ENCODE assay signal across 15 cellular contexts in the genomic region with DNA sequence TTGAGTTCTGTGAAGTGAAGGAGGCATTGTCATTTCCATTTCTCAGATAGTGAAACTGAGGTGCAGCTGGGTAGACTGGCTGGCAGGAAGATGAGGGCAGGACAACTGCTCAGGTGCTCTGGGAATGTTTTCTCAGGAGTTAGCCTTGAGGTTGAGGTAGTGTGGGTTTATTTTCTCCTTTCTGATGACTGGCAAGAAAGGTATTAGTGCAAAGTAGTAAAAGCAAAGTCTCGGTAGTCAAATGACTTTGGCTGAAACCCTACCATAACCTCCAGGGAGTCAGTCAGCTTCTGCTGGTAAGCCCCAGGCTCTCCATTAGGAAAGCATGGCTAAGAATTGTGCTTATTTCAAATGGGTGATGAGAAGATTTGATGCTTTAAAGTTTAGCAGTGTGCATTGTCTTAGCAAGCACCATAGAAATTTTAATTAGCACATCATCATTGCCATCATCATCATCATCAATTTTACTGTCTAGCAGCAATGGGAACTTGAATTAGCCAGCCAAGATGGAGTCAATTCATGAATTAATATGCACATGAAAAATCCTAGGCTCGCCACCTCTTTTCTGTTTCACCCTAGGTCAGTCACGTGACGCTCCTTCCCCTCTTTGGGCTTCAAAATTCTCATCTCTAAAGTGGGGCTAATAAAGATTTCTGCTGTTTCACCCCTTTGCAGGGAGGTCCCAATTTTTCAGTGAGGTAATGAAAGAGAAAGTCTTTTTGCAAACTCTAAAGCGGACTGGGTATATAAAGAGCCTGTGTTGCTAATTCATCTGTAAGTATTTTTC. TPM values are rescaled to one million over a fixed set of nuclear protein-coding genes. Genes with fewer than 3 reads are reported as not detected.
DNase-seq lines count a peak whose midpoint lies in the region; ATAC-seq and TF ChIP-seq lines count a peak whose summit lies in the region.
"Had no signal": no experiment of that assay in that cellular context is flagged by ENCODE, and none has a peak within 500 bp of the region (broad histone marks: within the 10 kb centered on the region; RNA-seq: fewer than 3 reads in every experiment).

No MANE protein-coding gene starts in this region.

- no TSS peak for BruUV-seq in mammary epithelial cell (replicated peaks; lab: Mats Ljungman, UMichigan)

- peaks cover 7% of the 10 kb centered on the region for H3F3A ChIP-seq in smooth muscle cell (ENCODE audit: low read depth)

- 91% methylated on average over 5 of the region's 5 CpGs for whole genome bisulfite sequencing in mammary epithelial cell (ENCODE audit: low coverage, missing lambda C conversion rate)
- 90% methylated on average over 5 of the region's 5 CpGs for WGBS in smooth muscle cell (ENCODE audit: low lambda C conversion rate)
- 87% methylated on average over 5 of the region's 5 CpGs for WGBS in right cardiac atrium

- intact Hi-C loops in mammary epithelial cell (cut with micrococcal nuclease) (no loop called here), breast epithelium (cut with DNase I; ENCODE audit: low total_unique reads) (no loop called here), right cardiac atrium (cut with DNase I) (no loop called here)

- H3K4me3 ChIP-seq in mammary epithelial cell (replicated peaks in 1 of 3; ENCODE audit: insufficient read depth in 1 of 3, low read depth in 2 of 3, low read length in 3 of 3): no peak overlapping the region
- no peak overlapping the region for H3K4me3 ChIP-seq in breast epithelium
- H3K4me3 ChIP-seq in RWPE2 (ENCODE audit: severe bottlenecking): no peak overlapping the region
- H3K4me3 ChIP-seq in smooth muscle cell: no peak overlapping the region
- no peak overlapping the region for H3K4me3 ChIP-seq in right cardiac atrium (ENCODE audit: low read length)
- H3K4me3 ChIP-seq: BLaER1 treated with 17β-estradiol and CSF1 and Interleukin-3, amounts not matched to agents 10 nM and 100 nM had no signal

- TF ChIP-seq CTCF in mammary epithelial cell (conservative IDR thresholded peaks at IDR 0.05 in 1 of 2, IDR thresholded peaks at IDR 0.05 in 1 of 2; ENCODE audit: extremely low read depth in 1 of 2, insufficient read depth in 1 of 2, low read depth in 1 of 2, low read length in 2 of 2) (no peak), breast epithelium (IDR thresholded peaks at IDR 0.05) (no peak), RWPE2 (IDR thresholded peaks at IDR 0.05; ENCODE audit: poor library complexity, severe bottlenecking) (no peak), smooth muscle cell (IDR thresholded peaks at IDR 0.05; ENCODE audit: borderline replicate concordance, insufficient read depth, poor library complexity, severe bottlenecking) (no peak)

- H3K4me1 ChIP-seq in mammary epithelial cell (ENCODE audit: insufficient read depth, low read length): peaks cover 29% of the 10 kb centered on the region
- H3K4me1 ChIP-seq in breast epithelium: no peaks in the 10 kb centered on the region
- H3K4me1 ChIP-seq in RWPE2 (ENCODE audit: insufficient read depth, poor library complexity, severe bottlenecking): peaks cover 6% of the 10 kb centered on the region
- peaks cover 2% of the 10 kb centered on the region for H3K4me1 ChIP-seq in smooth muscle cell (ENCODE audit: low read depth)
- H3K4me1 ChIP-seq in right cardiac atrium (ENCODE audit: control insufficient read depth, insufficient read depth, low read length): no peaks in the 10 kb centered on the region
- H3K4me1 ChIP-seq: BLaER1 treated with 17β-estradiol and CSF1 and Interleukin-3, amounts not matched to agents 10 nM and 100 nM had no signal

- ATAC-seq in RWPE2 (ENCODE audit: low read depth): peak; percentile 13; the same call in 1 of the 3 replicates
- ATAC-seq in right cardiac atrium: no peak
- no peak for ATAC-seq in HG03469 (IDR thresholded peaks at IDR 0.05; ENCODE audit: unreplicated experiment)
- no peak for ATAC-seq in HG03521 (IDR thresholded peaks at IDR 0.05; ENCODE audit: unreplicated experiment)

- no peaks in the 10 kb centered on the region for H3K9me3 ChIP-seq in mammary epithelial cell (replicated peaks; ENCODE audit: insufficient read depth, low read length)
- H3K9me3 ChIP-seq in breast epithelium: no peaks in the 10 kb centered on the region
- no peaks in the 10 kb centered on the region for H3K9me3 ChIP-seq in RWPE2 (ENCODE audit: severe bottlenecking)
- no peaks in the 10 kb centered on the region for H3K9me3 ChIP-seq in smooth muscle cell (replicated peaks; ENCODE audit: low read depth)
- H3K9me3 ChIP-seq in right cardiac atrium (ENCODE audit: control insufficient read depth, low read length): no peaks in the 10 kb centered on the region
- H3K9me3 ChIP-seq: BLaER1 treated with 17β-estradiol and CSF1 and Interleukin-3, amounts not matched to agents 10 nM and 100 nM had no signal

- CTCF ChIA-PET in mammary epithelial cell (lab: Charles Lee; ENCODE audit: low non-redundant PET): no interaction called here

- in situ Hi-C loops in mammary epithelial cell (cut with MboI; ENCODE audit: low sequenced_read_pairs in 2 of 2): no loop called here

- H4K20me1 ChIP-seq in mammary epithelial cell (ENCODE audit: insufficient read depth, low read length) (no peaks in the 10 kb centered on the region), smooth muscle cell (ENCODE audit: low read depth) (no peaks in the 10 kb centered on the region)
- H4K20me1 ChIP-seq: BLaER1 treated with 17β-estradiol and CSF1 and Interleukin-3, amounts not matched to agents 10 nM and 100 nM had no signal

- H2AFZ ChIP-seq in mammary epithelial cell (ENCODE audit: low read depth, low read length): no peak overlapping the region
- H2AFZ ChIP-seq in smooth muscle cell (ENCODE audit: low read depth): no peak overlapping the region

- H3K36me3 ChIP-seq in mammary epithelial cell (ENCODE audit: insufficient read depth, low read length) (no peaks in the 10 kb centered on the region), breast epithelium (no peaks in the 10 kb centered on the region), RWPE2 (ENCODE audit: low read depth) (no peaks in the 10 kb centered on the region), smooth muscle cell (ENCODE audit: low read depth) (no peaks in the 10 kb centered on the region)
- H3K36me3 ChIP-seq: BLaER1 treated with 17β-estradiol and CSF1 and Interleukin-3, amounts not matched to agents 10 nM and 100 nM had no signal

- peaks cover 2% of the 10 kb centered on the region for H3K27me3 ChIP-seq in mammary epithelial cell (ENCODE audit: insufficient read depth, low read length)
- no peaks in the 10 kb centered on the region for H3K27me3 ChIP-seq in breast epithelium
- no peaks in the 10 kb centered on the region for H3K27me3 ChIP-seq in RWPE2 (ENCODE audit: insufficient read depth, poor library complexity, severe bottlenecking)
- no peaks in the 10 kb centered on the region for H3K27me3 ChIP-seq in smooth muscle cell (ENCODE audit: low read depth)
- no peaks in the 10 kb centered on the region for H3K27me3 ChIP-seq in right cardiac atrium (ENCODE audit: control insufficient read depth, insufficient read depth)
- H3K27me3 ChIP-seq: BLaER1 treated with 17β-estradiol and CSF1 and Interleukin-3, amounts not matched to agents 10 nM and 100 nM had no signal

- no peak for TF ChIP-seq POLR2A in breast epithelium (IDR thresholded peaks at IDR 0.05)

- H3K79me2 ChIP-seq in mammary epithelial cell (ENCODE audit: insufficient read depth, low read length): no peaks in the 10 kb centered on the region
- H3K79me2 ChIP-seq in smooth muscle cell (ENCODE audit: low read depth): no peaks in the 10 kb centered on the region

- H3K9ac ChIP-seq in mammary epithelial cell (ENCODE audit: insufficient read depth, low read length) (no peak overlapping the region), smooth muscle cell (ENCODE audit: low read depth) (no peak overlapping the region)
- H3K9ac ChIP-seq: BLaER1 treated with 17β-estradiol and CSF1 and Interleukin-3, amounts not matched to agents 10 nM and 100 nM had no signal

- H3K4me2 ChIP-seq in mammary epithelial cell (ENCODE audit: insufficient read depth, low read depth, low read length): no peak overlapping the region
- no peak overlapping the region for H3K4me2 ChIP-seq in smooth muscle cell
- H3K4me2 ChIP-seq: BLaER1 treated with 17β-estradiol and CSF1 and Interleukin-3, amounts not matched to agents 10 nM and 100 nM had no signal

- peak; percentile 61 for DNase-seq in mammary epithelial cell
- DNase-seq in breast epithelium (ENCODE audit: low spot score in 2 of 2): no peak
- no peak for DNase-seq in RWPE2 (ENCODE audit: low spot score)
- DNase-seq in epithelial cell of prostate (ENCODE audit: low read depth, low spot score): peak; percentile 29
- DNase-seq in smooth muscle cell (lab: John Stamatoyannopoulos, UW; ENCODE audit: unreplicated experiment): no peak
- no peak for DNase-seq in right cardiac atrium
- DNase-seq: ACHN; CD4-positive, CD25-positive, alpha-beta regulatory T cell; DMS53; GF-D8; H7 had no signal

- dilution Hi-C loops in mammary epithelial cell (cut with HindIII; ENCODE audit: low sequenced_read_pairs): no loop called here

- H3K27ac ChIP-seq in mammary epithelial cell (ENCODE audit: insufficient read depth, low read depth, low read length) (no peak overlapping the region), breast epithelium (no peak overlapping the region), RWPE2 (ENCODE audit: poor library complexity, severe bottlenecking) (peak overlapping the region; percentile 11), epithelial cell of prostate (no peak overlapping the region), smooth muscle cell (ENCODE audit: low read depth) (peak overlapping the region; percentile 84), right cardiac atrium (ENCODE audit: low read length) (no peak overlapping the region)
- H3K27ac ChIP-seq: 22Rv1; BLaER1 treated with 17β-estradiol and CSF1 and Interleukin-3, amounts not matched to agents 10 nM and 100 nM had no signal

RNA-seq across cellular contexts. Expression of a gene that starts 10.7 kb away (rescaled TPM):
- under 1 TPM in 1 of 2 donors, not detected in 1; 0.33 TPM for total RNA-seq in mammary epithelial cell
- 0.06 TPM for polyA plus RNA-seq in mammary epithelial cell
- polyA minus RNA-seq in mammary epithelial cell: not detected
- total RNA-seq in breast epithelium: 1 to 10 TPM; 2.6 to 3.4 (median 3.4) TPM
- 99.2 and 114 TPM in 2 replicates for total RNA-seq in smooth muscle cell
- 27.7 and 31.5 TPM in 2 replicates for polyA plus RNA-seq in smooth muscle cell
- 1 to 10 TPM; 1.5 to 7.0 (median 2.3) TPM for total RNA-seq in right cardiac atrium
- 0.59 TPM for polyA plus RNA-seq in right cardiac atrium

Comparison
In these comparisons a context has a peak if more than half of its experiments do, and no peak if none do; other contexts are left out.
1. DNase-seq: peak in mammary epithelial cell (single experiment) and epithelial cell of prostate (single experiment); none in breast epithelium (0 of 2), RWPE2 (single experiment), smooth muscle cell (single experiment) and right cardiac atrium (0 of 3).
2. H3K27ac ChIP-seq: peak in RWPE2 (single experiment) and smooth muscle cell (single experiment); none in mammary epithelial cell (single experiment), breast epithelium (0 of 2), epithelial cell of prostate (single experiment) and right cardiac atrium (single experiment).
3. RNA of a gene that starts 10.7 kb away (total RNA-seq): 99.2 to 114 TPM in smooth muscle cell; 2.6 to 3.4 TPM in breast epithelium, 1.5 to 7.0 TPM in right cardiac atrium and 0.33 TPM in mammary epithelial cell; every median in the first group is over 10 times any median in the second.